17 cellular contexts compared by ENCODE assay signal in the genomic region with DNA sequence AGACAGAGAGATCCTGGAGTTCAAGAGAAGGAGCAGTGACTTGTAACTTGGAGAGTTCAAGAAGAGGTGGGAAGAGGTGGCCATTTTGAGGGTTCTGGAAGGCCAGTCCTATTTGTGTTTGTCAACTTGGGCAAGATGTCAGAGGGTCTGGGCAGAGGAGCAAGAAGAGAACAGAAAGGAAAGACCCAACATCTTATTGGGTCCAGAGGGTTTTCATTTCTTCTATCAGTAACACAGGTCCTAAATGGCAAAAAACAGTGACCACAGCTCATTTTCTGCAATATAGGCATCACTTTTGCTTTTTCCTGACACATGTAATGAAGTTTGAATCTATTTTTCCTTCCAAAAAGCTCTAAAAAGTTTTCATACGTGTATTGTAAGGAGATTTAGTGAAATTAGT. TPM values are rescaled to one million over a fixed set of nuclear protein-coding genes. Genes with fewer than 3 reads are reported as not detected.
DNase-seq lines count a peak whose midpoint lies in the region; ATAC-seq, FAIRE-seq and TF ChIP-seq lines count a peak whose summit lies in the region.
"Had no signal": no experiment of that assay in that cellular context is flagged by ENCODE, and none has a peak within 500 bp of the region (broad histone marks: within the 10 kb centered on the region; RNA-seq: fewer than 3 reads in every experiment).

No MANE protein-coding gene starts in this region.

- WGBS in right lobe of liver (ENCODE audit: insufficient coverage, low coverage, low lambda C conversion rate, missing lambda C conversion rate), result 53% methylated on average over 1 of the region's 1 CpG
- 0% methylated on average over 1 of the region's 1 CpG for WGBS in HepG2 (ENCODE audit: low lambda C conversion rate)
- 39 to 56% methylated on average over 1 of the region's 1 CpG for WGBS in sigmoid colon, 2 donors

- no peak overlapping the region for H3K9ac ChIP-seq in HepG2 (ENCODE audit: insufficient read depth, low read depth, low read length)

- H3K4me3 ChIP-seq in right lobe of liver, result no peak overlapping the region
- H3K4me3 ChIP-seq in HepG2 (replicated peaks in 1 of 3; ENCODE audit: insufficient read depth in 1 of 3, low read depth in 2 of 3, low read length in 3 of 3), result no peak overlapping the region
- no peak overlapping the region for H3K4me3 ChIP-seq in sigmoid colon
- H3K4me3 ChIP-seq: ovary had no signal

- TF ChIP-seq POLR2A in right lobe of liver (IDR thresholded peaks at IDR 0.05), result no peak
- TF ChIP-seq POLR2A in HepG2 (IDR thresholded peaks at IDR 0.05; ENCODE audit: insufficient read depth in 1 of 2, low read depth in 2 of 2, low read length in 2 of 2), result no peak
- no peak for TF ChIP-seq POLR2A in sigmoid colon (IDR thresholded peaks at IDR 0.05)

- no peaks in the 10 kb centered on the region for H4K20me1 ChIP-seq in HepG2 (ENCODE audit: insufficient read depth, low read length)

- no peak overlapping the region for H3K4me2 ChIP-seq in HepG2 (ENCODE audit: low read depth, low read length)

- H3K27ac ChIP-seq in right lobe of liver, result peak overlapping the region in 2 of 3 donors; percentile 66 to 71
- H3K27ac ChIP-seq in HepG2 (ENCODE audit: extremely low read length, insufficient read depth, low read length), result no peak overlapping the region
- peak overlapping the region; percentile 51 for H3K27ac ChIP-seq in epithelial cell of prostate
- peak overlapping the region; percentile 68 to 83 (median 71) for H3K27ac ChIP-seq in sigmoid colon
- H3K27ac ChIP-seq: WERI-Rb-1 had no signal

- TF ChIP-seq EP300 in HepG2 (IDR thresholded peaks at IDR 0.05; ENCODE audit: low read depth in 2 of 2, low read length in 2 of 2), result no peak
- no peak for TF ChIP-seq EP300 in HepG2 (CRISPR knock-in tag; IDR thresholded peaks at IDR 0.05; ENCODE audit: borderline replicate concordance)
- no peak for TF ChIP-seq EP300 in sigmoid colon (IDR thresholded peaks at IDR 0.05)

- no peaks in the 10 kb centered on the region for H3K9me3 ChIP-seq in right lobe of liver
- H3K9me3 ChIP-seq in HepG2 (ENCODE audit: low read length), result no peaks in the 10 kb centered on the region
- no peaks in the 10 kb centered on the region for H3K9me3 ChIP-seq in sigmoid colon
- H3K9me3 ChIP-seq: Caco-2, ovary had no signal

- in situ Hi-C loops in HepG2 (cut with HindIII; ENCODE audit: extremely low pct_ligation_motif_present, low pct_unique_long_range_greater_than_20kb), result no loop called here

- BruUV-seq in HepG2 (replicated peaks; lab: Mats Ljungman, UMichigan), result no TSS peak

- TF ChIP-seq CTCF in right lobe of liver (IDR thresholded peaks at IDR 0.05), result no peak
- TF ChIP-seq CTCF in HepG2 (CRISPR knock-in tag; IDR thresholded peaks at IDR 0.05), result no peak
- no peak for TF ChIP-seq CTCF in sigmoid colon (IDR thresholded peaks at IDR 0.05)

- H3K79me2 ChIP-seq in HepG2 (ENCODE audit: insufficient read depth, low read length), result no peaks in the 10 kb centered on the region

- H3K36me3 ChIP-seq in right lobe of liver (no peaks in the 10 kb centered on the region), HepG2 (replicated peaks in 1 of 2; ENCODE audit: control insufficient read depth in 1 of 2, insufficient read depth in 2 of 2, low read length in 2 of 2) (no peaks in the 10 kb centered on the region), sigmoid colon (no peaks in the 10 kb centered on the region)
- H3K36me3 ChIP-seq: ovary, WERI-Rb-1 had no signal

- H3K4me1 ChIP-seq in right lobe of liver (peaks cover 0 to 34% (median 16%) of the 10 kb centered on the region in 4 donors), HepG2 (ENCODE audit: insufficient read depth, low read length) (no peaks in the 10 kb centered on the region), sigmoid colon (peaks cover 0 to 42% (median 25%) of the 10 kb centered on the region in 4 donors)
- H3K4me1 ChIP-seq: Caco-2 had no signal

- no peak overlapping the region for H2AFZ ChIP-seq in HepG2 (ENCODE audit: low read length)

- ATAC-seq in right lobe of liver (no peak), HepG2 (no peak)
- ATAC-seq: effector memory CD8-positive, alpha-beta T cell had no signal

- H3K27me3 ChIP-seq in right lobe of liver (no peaks in the 10 kb centered on the region), HepG2 (ENCODE audit: control insufficient read depth in 1 of 2, insufficient read depth in 2 of 2, low read length in 2 of 2) (no peaks in the 10 kb centered on the region), sigmoid colon (no peaks in the 10 kb centered on the region)
- H3K27me3 ChIP-seq: ovary had no signal

- DNase-seq in right lobe of liver (no peak), HepG2 (ENCODE audit: low spot score) (no peak), epithelial cell of prostate (ENCODE audit: low read depth, low spot score) (no peak), sigmoid colon (no peak), hippocampal formation (lab: John Stamatoyannopoulos, UW) (no peak), NCI-H2081 treated with DMSO at 0.1 percent for 48 hours (lab: John Stamatoyannopoulos, UW) (no peak), UCSD-AML1 (lab: John Stamatoyannopoulos, UW; ENCODE audit: unreplicated experiment) (no peak), anterior cingulate cortex (lab: John Stamatoyannopoulos, UW) (no peak)
- DNase-seq: activated naive CD4-positive, alpha-beta T cell; Caco-2; effector memory CD8-positive, alpha-beta T cell; foreskin melanocyte; midbrain; NCI-H1092 treated with DMSO at 0.1 percent for 48 hours; WERI-Rb-1 had no signal

- intact Hi-C loops in right lobe of liver (cut with DNase I), result no loop called here
- intact Hi-C loops in HepG2 (cut with micrococcal nuclease; ENCODE audit: unreplicated experiment), result no loop called here
- intact Hi-C loops in sigmoid colon (cut with DNase I), result loop anchor here (5.0 to 10.0 kb wide), 2 partner anchors 60 to 132 kb away; partner anchors contain the start of gene SIPA1L2

- CTCF ChIA-PET in HepG2 (lab: Yijun Ruan, JAX; ENCODE audit: low intra/inter-chr PET ratio, low total read pairs), result no interaction called here

- POLR2A ChIA-PET in HepG2 (lab: Yijun Ruan, JAX), result no interaction called here

- no peak for FAIRE-seq in HepG2 (lab: Jason Lieb, UNC)
- FAIRE-seq: H1 had no signal

- TF ChIP-seq RAD21 in HepG2 (CRISPR knock-in tag; IDR thresholded peaks at IDR 0.05), result no peak

TF ChIP-seq in HepG2, 621 proteins besides CTCF, POLR2A, EP300 and RAD21:
- TF ChIP-seq ZFP36L1 (CRISPR knock-in tag; IDR thresholded peaks at IDR 0.05) (no peak), ZMAT3 (CRISPR knock-in tag; conservative IDR thresholded peaks at IDR 0.05) (no peak), RBM39 (IDR thresholded peaks at IDR 0.05; ENCODE audit: low read depth, low read length, poor library complexity, severe bottlenecking) (no peak)
- TF ChIP-seq, protein P1, sequence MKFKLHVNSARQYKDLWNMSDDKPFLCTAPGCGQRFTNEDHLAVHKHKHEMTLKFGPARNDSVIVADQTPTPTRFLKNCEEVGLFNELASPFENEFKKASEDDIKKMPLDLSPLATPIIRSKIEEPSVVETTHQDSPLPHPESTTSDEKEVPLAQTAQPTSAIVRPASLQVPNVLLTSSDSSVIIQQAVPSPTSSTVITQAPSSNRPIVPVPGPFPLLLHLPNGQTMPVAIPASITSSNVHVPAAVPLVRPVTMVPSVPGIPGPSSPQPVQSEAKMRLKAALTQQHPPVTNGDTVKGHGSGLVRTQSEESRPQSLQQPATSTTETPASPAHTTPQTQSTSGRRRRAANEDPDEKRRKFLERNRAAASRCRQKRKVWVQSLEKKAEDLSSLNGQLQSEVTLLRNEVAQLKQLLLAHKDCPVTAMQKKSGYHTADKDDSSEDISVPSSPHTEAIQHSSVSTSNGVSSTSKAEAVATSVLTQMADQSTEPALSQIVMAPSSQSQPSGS (CRISPR knock-in tag; IDR thresholded peaks at IDR 0.05), result no peak

RNA-seq across cellular contexts. Expression of gene MAP10, which starts 38.3 kb away (rescaled TPM):
- total RNA-seq in right lobe of liver, result 1 to 10 TPM; 1.5 to 3.0 (median 1.8) TPM
- total RNA-seq in HepG2 (2016; rRNA removed; fragmentation: Illumina TruSeq; extraction: Trizol), result not detected in 2 replicates
- not detected in 2 replicates for total RNA-seq in HepG2 (2016; cell fraction: cytosol; rRNA removed; fragmentation: Illumina TruSeq; extraction: Trizol; ENCODE audit: low read depth)
- total RNA-seq in HepG2 (2016; cell fraction: insoluble cytoplasmic fraction; rRNA removed; fragmentation: Illumina TruSeq; extraction: Trizol), result not detected in 2 replicates
- total RNA-seq in HepG2 (2016; cell fraction: membrane; rRNA removed; fragmentation: Illumina TruSeq; extraction: Trizol), result not detected in 2 replicates
- not detected in 2 replicates for total RNA-seq in HepG2 (2016; cell fraction: nucleus; rRNA removed; fragmentation: Illumina TruSeq; extraction: Trizol)
- not detected in 2 replicates for polyA plus RNA-seq in HepG2 (2011; rRNA removed)
- polyA plus RNA-seq in HepG2 (2011; cell fraction: cytosol; rRNA removed), result not detected in 2 replicates
- not detected in 2 replicates for polyA plus RNA-seq in HepG2 (2011; cell fraction: nucleus; rRNA removed)
- polyA plus RNA-seq in HepG2 (2012), result not detected in 2 replicates
- not detected in 2 replicates for polyA plus RNA-seq in HepG2 (2016; cell fraction: cytosol; fragmentation: Illumina TruSeq; extraction: Trizol; ENCODE audit: low read depth)
- polyA plus RNA-seq in HepG2 (2016; cell fraction: insoluble cytoplasmic fraction; fragmentation: Illumina TruSeq; extraction: Trizol; ENCODE audit: low read depth), result not detected in 2 replicates
- polyA plus RNA-seq in HepG2 (2016; cell fraction: membrane; fragmentation: Illumina TruSeq; extraction: Trizol; ENCODE audit: low read depth), result not detected in 2 replicates
- polyA plus RNA-seq in HepG2 (2016; cell fraction: nucleus; fragmentation: Illumina TruSeq; extraction: Trizol; ENCODE audit: insufficient read depth, low read depth), result not detected in 2 replicates
- polyA minus RNA-seq in HepG2 (2011; rRNA and poly(A)+ RNA removed; ENCODE audit: low replicate concordance), result not detected in 2 replicates
- not detected in 2 replicates for polyA minus RNA-seq in HepG2 (2011; cell fraction: cytosol; rRNA and poly(A)+ RNA removed)
- polyA minus RNA-seq in HepG2 (2011; cell fraction: nucleus; rRNA and poly(A)+ RNA removed), result not detected in 2 replicates
- total RNA-seq in sigmoid colon, result 1 to 10 TPM; 1.4 to 3.3 (median 2.7) TPM
- 1 to 10 TPM in 1 of 3 donors, under 1 TPM in 2; 0.46 to 2.0 (median 0.60) TPM for polyA plus RNA-seq in sigmoid colon
- total RNA-seq: Caco-2 had no signal
